Comparison of ENCODE assay signal across 8 cellular contexts in genomic region chr11:662689-663274, GRCh38. TPM values are rescaled to one million over a fixed set of nuclear protein-coding genes. Genes with fewer than 3 reads are reported as not detected.
DNase-seq lines count a peak whose midpoint lies in the region; ATAC-seq and TF ChIP-seq lines count a peak whose summit lies in the region.

No MANE protein-coding gene starts in this region.

- WGBS in esophagus squamous epithelium, 2 donors = 53 to 70% methylated on average over 9 to 10 of the region's 15 CpGs
- WGBS in aorta, 2 donors = 56 to 60% methylated on average over 15 of the region's 15 CpGs

- ATAC-seq in activated CD8-positive, alpha-beta T cell treated with anti-CD3 and anti-CD28 coated beads, Interleukin-2, amount 10 ng/mL, durations not matched to agents 7 days and 5 days = peak; percentile 74
- ATAC-seq in natural killer cell treated with Interleukin-12 subunit alpha and Interleukin-12 subunit beta and Interleukin-15 and Interleukin-18, amount 100 ng/mL, for 72 hours = peak; percentile 61 to 74
- peak; percentile 77 for ATAC-seq in aorta (ENCODE audit: low FRiP score)

- no peak overlapping the region for H3K27ac Mint-ChIP-seq in activated CD8-positive, alpha-beta T cell treated with anti-CD3 and anti-CD28 coated beads, Interleukin-2, amount 10 ng/mL, durations not matched to agents 7 days and 5 days
- no peak overlapping the region for H3K27ac Mint-ChIP-seq in natural killer cell treated with Interleukin-12 subunit alpha and Interleukin-12 subunit beta and Interleukin-15 and Interleukin-18, amount 100 ng/mL, for 72 hours

- H3K27ac ChIP-seq in esophagus squamous epithelium (no peak overlapping the region), aorta (ENCODE audit: low read depth in 1 of 2, low read length in 2 of 2) (no peak overlapping the region)

- intact Hi-C loops in esophagus squamous epithelium (cut with DNase I) (loop anchor here (10.0 kb wide), 1 partner anchor 62 kb away; no protein-coding TSS in a partner anchor), aorta (cut with DNase I) (loop anchor here in 1 of 2 donors (2.0 to 5.0 kb wide), 2 partner anchors 66 to 100 kb away; no protein-coding TSS in a partner anchor)

- POLR2A ChIA-PET in activated CD8-positive, alpha-beta T cell treated with anti-CD3 and anti-CD28 coated beads, Interleukin-2, amount 10 ng/mL, durations not matched to agents 7 days and 5 days (lab: Charles Lee) = no interaction called here

- H3K4me3 Mint-ChIP-seq in activated CD8-positive, alpha-beta T cell treated with anti-CD3 and anti-CD28 coated beads, Interleukin-2, amount 10 ng/mL, durations not matched to agents 7 days and 5 days = no peak overlapping the region
- no peak overlapping the region for H3K4me3 Mint-ChIP-seq in natural killer cell treated with Interleukin-12 subunit alpha and Interleukin-12 subunit beta and Interleukin-15 and Interleukin-18, amount 100 ng/mL, for 72 hours

- H3K9me3 ChIP-seq in esophagus squamous epithelium = no peaks in the 10 kb centered on the region
- no peaks in the 10 kb centered on the region for H3K9me3 ChIP-seq in aorta (ENCODE audit: control insufficient read depth, low read length)

- CTCF ChIA-PET in activated CD8-positive, alpha-beta T cell treated with anti-CD3 and anti-CD28 coated beads, Interleukin-2, amount 10 ng/mL, durations not matched to agents 7 days and 5 days (lab: Charles Lee) = interaction anchor here (0.6 to 2.2 kb wide), 9 partner anchors 11 to 113 kb away, joined by 3 to 8 read pairs (median 4); partner anchors contain the start of gene TALDO1

- H3K36me3 Mint-ChIP-seq in activated CD8-positive, alpha-beta T cell treated with anti-CD3 and anti-CD28 coated beads, Interleukin-2, amount 10 ng/mL, durations not matched to agents 7 days and 5 days (ENCODE audit: low read depth) = peaks cover 13% of the 10 kb centered on the region
- no peaks in the 10 kb centered on the region for H3K36me3 Mint-ChIP-seq in natural killer cell treated with Interleukin-12 subunit alpha and Interleukin-12 subunit beta and Interleukin-15 and Interleukin-18, amount 100 ng/mL, for 72 hours

- H3K4me1 ChIP-seq in esophagus squamous epithelium (peaks cover 6 to 32% (median 11%) of the 10 kb centered on the region in 3 donors), aorta (ENCODE audit: control insufficient read depth in 1 of 2, insufficient read depth in 2 of 2, low read length in 2 of 2) (no peaks in the 10 kb centered on the region)

- peaks cover 5% of the 10 kb centered on the region for H3K4me1 Mint-ChIP-seq in activated CD8-positive, alpha-beta T cell treated with anti-CD3 and anti-CD28 coated beads, Interleukin-2, amount 10 ng/mL, durations not matched to agents 7 days and 5 days (ENCODE audit: low read depth)
- no peaks in the 10 kb centered on the region for H3K4me1 Mint-ChIP-seq in natural killer cell treated with Interleukin-12 subunit alpha and Interleukin-12 subunit beta and Interleukin-15 and Interleukin-18, amount 100 ng/mL, for 72 hours (ENCODE audit: low read depth in 2 of 2)

- H3K36me3 ChIP-seq in GM06990 (ENCODE audit: control insufficient read depth, insufficient read depth, low read length) = peaks cover 14% of the 10 kb centered on the region
- H3K36me3 ChIP-seq in esophagus squamous epithelium = peaks cover 7 to 79% (median 14%) of the 10 kb centered on the region in 3 donors
- H3K36me3 ChIP-seq in aorta (ENCODE audit: control insufficient read depth in 1 of 2, insufficient read depth in 2 of 2, low read length in 1 of 2) = peaks cover 0 to 5% of the 10 kb centered on the region in 2 donors

- DNase-seq in GM06990 (ENCODE audit: extremely low read depth, insufficient read length) = no peak
- DNase-seq in M059J (ENCODE audit: low read depth) = peak; percentile 45
- peak; percentile 54 for DNase-seq in activated CD8-positive, alpha-beta T cell treated with anti-CD3 and anti-CD28 coated beads, Interleukin-2, amount 10 ng/mL, durations not matched to agents 7 days and 5 days
- no peak for DNase-seq in esophagus squamous epithelium (lab: John Stamatoyannopoulos, UW)
- no peak for DNase-seq in natural killer cell treated with Interleukin-12 subunit alpha and Interleukin-12 subunit beta and Interleukin-15 and Interleukin-18, amount 100 ng/mL, for 72 hours (ENCODE audit: low spot score)
- peak; percentile 71 to 88 for DNase-seq in aorta
- DNase-seq in NCI-H2171 treated with DMSO at 0.1 percent for 48 hours (lab: John Stamatoyannopoulos, UW) = no peak
- DNase-seq in NCI-H2081 treated with DMSO at 0.1 percent for 48 hours (lab: John Stamatoyannopoulos, UW) = no peak

- no peak overlapping the region for H3K4me3 ChIP-seq in GM06990 (replicated peaks; ENCODE audit: low read depth, low read length)
- no peak overlapping the region for H3K4me3 ChIP-seq in esophagus squamous epithelium
- no peak overlapping the region for H3K4me3 ChIP-seq in aorta (ENCODE audit: low read length in 2 of 2)

- no peak for TF ChIP-seq POLR2A in esophagus squamous epithelium (IDR thresholded peaks at IDR 0.05)

- H3K27me3 Mint-ChIP-seq in activated CD8-positive, alpha-beta T cell treated with anti-CD3 and anti-CD28 coated beads, Interleukin-2, amount 10 ng/mL, durations not matched to agents 7 days and 5 days (ENCODE audit: low read depth) = no peaks in the 10 kb centered on the region
- H3K27me3 Mint-ChIP-seq in natural killer cell treated with Interleukin-12 subunit alpha and Interleukin-12 subunit beta and Interleukin-15 and Interleukin-18, amount 100 ng/mL, for 72 hours = no peaks in the 10 kb centered on the region

- H3K27me3 ChIP-seq in GM06990 (replicated peaks; ENCODE audit: control insufficient read depth, insufficient read depth, low read length) (no peaks in the 10 kb centered on the region), esophagus squamous epithelium (no peaks in the 10 kb centered on the region), aorta (ENCODE audit: control insufficient read depth in 1 of 2, insufficient read depth in 2 of 2, low read length in 1 of 2) (no peaks in the 10 kb centered on the region)

- TF ChIP-seq CTCF in GM06990 (IDR thresholded peaks at IDR 0.05; ENCODE audit: insufficient read depth, low read length, poor library complexity, severe bottlenecking) (peak; percentile 86), esophagus squamous epithelium (IDR thresholded peaks at IDR 0.05) (peak; percentile 65 to 77 (median 72))

- no peaks in the 10 kb centered on the region for H3K9me3 Mint-ChIP-seq in activated CD8-positive, alpha-beta T cell treated with anti-CD3 and anti-CD28 coated beads, Interleukin-2, amount 10 ng/mL, durations not matched to agents 7 days and 5 days (ENCODE audit: insufficient read depth)
- H3K9me3 Mint-ChIP-seq in natural killer cell treated with Interleukin-12 subunit alpha and Interleukin-12 subunit beta and Interleukin-15 and Interleukin-18, amount 100 ng/mL, for 72 hours = no peaks in the 10 kb centered on the region

RNA-seq across cellular contexts. Expression of gene DRD4, which starts 25.7 kb away (rescaled TPM):
- not detected in 2 replicates for total RNA-seq in M059J (2014; rRNA removed; shearing (Covaris generic))
- total RNA-seq in activated CD8-positive, alpha-beta T cell treated with anti-CD3 and anti-CD28 coated beads, Interleukin-2, amount 10 ng/mL, durations not matched to agents 7 days and 5 days = under 1 TPM; 0.42 to 0.76 TPM
- total RNA-seq in esophagus squamous epithelium (under 1 TPM in 1 of 4 donors, not detected in 3; 0.76 TPM), aorta (1 to 10 TPM; 1.3 to 2.1 TPM)
- 1 to 10 TPM in 1 of 2 donors, under 1 TPM in 1; 0.48 to 1.3 TPM for total RNA-seq in natural killer cell treated with Interleukin-12 subunit alpha and Interleukin-12 subunit beta and Interleukin-15 and Interleukin-18, amount 100 ng/mL, for 72 hours
- polyA plus RNA-seq in aorta = 1 to 10 TPM in 1 of 2 donors, not detected in 1; 3.4 TPM

RNA-seq across cellular contexts. Expression of gene DEAF1, which starts 32.2 kb away (rescaled TPM):
- total RNA-seq in M059J (2014; rRNA removed; shearing (Covaris generic)) = 31.0 and 50.8 TPM in 2 replicates
- 10 to 100 TPM; 34.1 to 36.7 TPM for total RNA-seq in activated CD8-positive, alpha-beta T cell treated with anti-CD3 and anti-CD28 coated beads, Interleukin-2, amount 10 ng/mL, durations not matched to agents 7 days and 5 days
- total RNA-seq in esophagus squamous epithelium (10 to 100 TPM; 18.3 to 45.0 (median 25.4) TPM), aorta (10 to 100 TPM; 32.2 to 59.5 TPM)
- 10 to 100 TPM; 23.2 to 83.6 TPM for total RNA-seq in natural killer cell treated with Interleukin-12 subunit alpha and Interleukin-12 subunit beta and Interleukin-15 and Interleukin-18, amount 100 ng/mL, for 72 hours
- polyA plus RNA-seq in aorta = 10 to 100 TPM; 15.7 to 53.0 TPM

RNA-seq across cellular contexts. Expression of gene TMEM80, which starts 32.8 kb away (rescaled TPM):
- 7.9 and 14.9 TPM in 2 replicates for total RNA-seq in M059J (2014; rRNA removed; shearing (Covaris generic))
- total RNA-seq in activated CD8-positive, alpha-beta T cell treated with anti-CD3 and anti-CD28 coated beads, Interleukin-2, amount 10 ng/mL, durations not matched to agents 7 days and 5 days = 10 to 100 TPM; 27.1 to 29.8 TPM
- 10 to 100 TPM; 16.1 to 55.3 (median 18.1) TPM for total RNA-seq in esophagus squamous epithelium
- total RNA-seq in natural killer cell treated with Interleukin-12 subunit alpha and Interleukin-12 subunit beta and Interleukin-15 and Interleukin-18, amount 100 ng/mL, for 72 hours = 10 to 100 TPM; 15.3 to 20.3 TPM
- 10 to 100 TPM; 15.6 to 23.0 TPM for total RNA-seq in aorta
- polyA plus RNA-seq in aorta = 10 to 100 TPM in 1 of 2 donors, 1 to 10 TPM in 1; 8.4 to 31.2 TPM

RNA-seq across cellular contexts. Expression of gene SCT, which starts 35.8 kb away (rescaled TPM):
- total RNA-seq in M059J (2014; rRNA removed; shearing (Covaris generic)) = not detected in 2 replicates
- total RNA-seq in activated CD8-positive, alpha-beta T cell treated with anti-CD3 and anti-CD28 coated beads, Interleukin-2, amount 10 ng/mL, durations not matched to agents 7 days and 5 days = not detected
- total RNA-seq in esophagus squamous epithelium = 1 to 10 TPM in 1 of 4 donors, not detected in 3; 5.3 TPM
- not detected for total RNA-seq in natural killer cell treated with Interleukin-12 subunit alpha and Interleukin-12 subunit beta and Interleukin-15 and Interleukin-18, amount 100 ng/mL, for 72 hours
- not detected for total RNA-seq in aorta
- polyA plus RNA-seq in aorta = not detected

RNA-seq across cellular contexts. Expression of gene CDHR5, which starts 38.0 kb away (rescaled TPM):
- total RNA-seq in M059J (2014; rRNA removed; shearing (Covaris generic)) = not detected in 2 replicates
- not detected for total RNA-seq in activated CD8-positive, alpha-beta T cell treated with anti-CD3 and anti-CD28 coated beads, Interleukin-2, amount 10 ng/mL, durations not matched to agents 7 days and 5 days
- not detected for total RNA-seq in esophagus squamous epithelium
- not detected for total RNA-seq in natural killer cell treated with Interleukin-12 subunit alpha and Interleukin-12 subunit beta and Interleukin-15 and Interleukin-18, amount 100 ng/mL, for 72 hours
- total RNA-seq in aorta = not detected
- polyA plus RNA-seq in aorta = 10 to 100 TPM in 1 of 2 donors, under 1 TPM in 1; 0.79 to 39.8 TPM

Comparison
In these comparisons a context has a peak if more than half of its experiments do, and no peak if none do; other contexts are left out.
1. DNase-seq: peak in M059J (single experiment), activated CD8-positive, alpha-beta T cell treated with anti-CD3 and anti-CD28 coated beads, Interleukin-2, amount 10 ng/mL, durations not matched to agents 7 days and 5 days (single experiment) and aorta (2 of 2); none in GM06990 (single experiment), esophagus squamous epithelium (single experiment), natural killer cell treated with Interleukin-12 subunit alpha and Interleukin-12 subunit beta and Interleukin-15 and Interleukin-18, amount 100 ng/mL, for 72 hours (single experiment), NCI-H2171 treated with DMSO at 0.1 percent for 48 hours (single experiment) and NCI-H2081 treated with DMSO at 0.1 percent for 48 hours (single experiment).
2. Peak in every context shown above with its lines, with median percentiles within 50 percentile points of each other: ATAC-seq.